In the genomic region with DNA sequence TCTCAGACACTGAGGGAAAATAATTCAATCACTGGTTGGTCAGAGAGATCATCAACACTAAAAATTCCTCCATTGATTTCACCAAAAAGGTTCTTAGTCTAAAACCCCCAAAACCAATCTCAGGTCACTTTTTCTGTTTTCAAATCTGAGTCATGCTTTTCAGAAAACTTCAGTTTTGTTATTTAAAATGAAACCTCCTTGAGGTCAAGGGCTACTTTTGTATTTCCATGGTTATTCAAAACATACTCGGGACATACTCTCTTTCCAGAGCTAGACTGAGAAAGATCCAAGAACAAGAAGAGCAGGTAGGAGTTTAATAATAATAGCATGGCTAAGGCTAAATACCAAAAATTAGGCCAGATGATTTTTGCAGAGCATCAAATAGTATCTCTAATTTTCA, we compare ENCODE assay signal across 15 cellular contexts.
"Had no signal": no experiment of that assay in that cellular context is flagged by ENCODE, and none has a peak within 500 bp of the region (broad histone marks: within the 10 kb centered on the region; RNA-seq: fewer than 3 reads in every experiment).

No MANE protein-coding gene starts in this region.

- H3K4me3 ChIP-seq: skin epidermis, stomach, upper lobe of right lung had no signal

- H3K27me3 ChIP-seq: stomach, upper lobe of right lung had no signal

- H3K36me3 ChIP-seq: stomach, upper lobe of right lung had no signal

- H3K9me3 ChIP-seq: stomach, upper lobe of right lung had no signal

- H3K27ac ChIP-seq: skin epidermis, stomach, upper lobe of right lung had no signal

- ATAC-seq: esophagus mucosa; stimulated activated effector memory CD8-positive, alpha-beta T cell treated with anti-CD3 and anti-CD28 coated beads, Interleukin-12 subunit alpha, Interleukin-12 subunit beta, amount 100 ng/mL, for 72 hours; upper lobe of right lung had no signal

- DNase-seq: activated CD4-positive, alpha-beta T cell treated with anti-CD3 and anti-CD28 coated beads, Interleukin-2, amount 50 U/mL, for 1 hour; activated CD4-positive, CD25-positive, alpha-beta regulatory T cell treated with anti-CD3 and anti-CD28 coated beads, Interleukin-2, amount 50 U/mL, for 72 hours; activated CD8-positive, alpha-beta memory T cell treated with anti-CD3 and anti-CD28 coated beads, Interleukin-2, amount 50 U/mL, for 4 hours; activated effector memory CD4-positive, alpha-beta T cell treated with anti-CD3 and anti-CD28 coated beads, Interleukin-2, amount 50 U/mL, for 16 hours; activated naive CD4-positive, alpha-beta T cell treated with anti-CD3 and anti-CD28 coated beads, Interleukin-2, amount 50 U/mL, for 16 hours; activated T-cell treated with anti-CD3 and anti-CD28 coated beads, Interleukin-2, amount 50 U/mL, for 48 hours; effector CD8-positive, alpha-beta T cell; immature natural killer cell; retina; stimulated activated CD4-positive, alpha-beta T cell treated with anti-CD3 and anti-CD28 coated beads, Interleukin-4, amount 100 ng/mL, for 24 hours; stomach; upper lobe of right lung had no signal

- H3K4me1 ChIP-seq: stomach, upper lobe of right lung had no signal
